Comparison of ENCODE assay signal across 19 cellular contexts in genomic region chr3:141421186-141421585, GRCh38. TPM values are rescaled to one million over a fixed set of nuclear protein-coding genes. Genes with fewer than 3 reads are reported as not detected.
A peak's percentile ranks its signal among the peaks of the same experiment; 100 is the strongest.
DNase-seq lines count a peak whose midpoint lies in the region; TF ChIP-seq lines count a peak whose summit lies in the region.
"Had no signal": no experiment of that assay in that cellular context is flagged by ENCODE, and none has a peak within 500 bp of the region (broad histone marks: within the 10 kb centered on the region; RNA-seq: fewer than 3 reads in every experiment).

No MANE protein-coding gene starts in this region.

- intact Hi-C loops in esophagus muscularis mucosa (cut with DNase I), result no loop called here
- intact Hi-C loops in stomach (cut with DNase I; ENCODE audit: low total_unique reads), result no loop called here

- TF ChIP-seq CTCF in HFFc6 (IDR thresholded peaks at IDR 0.05), result no peak
- TF ChIP-seq CTCF in esophagus muscularis mucosa (IDR thresholded peaks at IDR 0.05), result no peak
- TF ChIP-seq CTCF in stomach (IDR thresholded peaks at IDR 0.05), result no peak

- H3K9me3 ChIP-seq in SJSA1 (replicated peaks), result no peaks in the 10 kb centered on the region
- no peaks in the 10 kb centered on the region for H3K9me3 ChIP-seq in esophagus muscularis mucosa
- H3K9me3 ChIP-seq in stomach, result no peaks in the 10 kb centered on the region
- H3K9me3 ChIP-seq: BE2C, prostate gland, spleen had no signal

- H3K36me3 Mint-ChIP-seq in HFFc6 (ENCODE audit: low read depth), result peaks cover 62% of the 10 kb centered on the region

- H3K4me1 ChIP-seq in SJSA1 (replicated peaks), result peaks cover 15% of the 10 kb centered on the region
- H3K4me1 ChIP-seq in esophagus muscularis mucosa, result peaks cover 75 to 93% (median 84%) of the 10 kb centered on the region in 4 donors
- peaks cover 14 to 78% (median 44%) of the 10 kb centered on the region in 4 donors for H3K4me1 ChIP-seq in stomach
- H3K4me1 ChIP-seq: BE2C had no signal

- H3K4me1 Mint-ChIP-seq in HFFc6 (ENCODE audit: low read depth), result peaks cover 91% of the 10 kb centered on the region

- H3K27ac ChIP-seq in SJSA1, result peak overlapping the region; percentile 42
- peak overlapping the region; percentile 30 to 86 (median 58) for H3K27ac ChIP-seq in esophagus muscularis mucosa (replicated peaks in 1 of 4)
- H3K27ac ChIP-seq in stomach, result peak overlapping the region in 3 of 5 donors; percentile 29 to 88 (median 38)

- DNase-seq in HFFc6 (no peak), SJSA1 (ENCODE audit: low read depth in 1 of 2, low spot score in 2 of 2) (no peak), esophagus muscularis mucosa (ENCODE audit: extremely low spot score) (no peak), stomach (no peak), epidermal melanocyte (ENCODE audit: insufficient read length, low spot score) (no peak), NCI-H1105 treated with DMSO at 0.1 percent for 48 hours (lab: John Stamatoyannopoulos, UW) (no peak)
- DNase-seq in stimulated activated CD4-positive, alpha-beta T cell treated with anti-CD3 and anti-CD28 coated beads, Interleukin-2, amount 100 ng/mL, for 24 hours, result no peak
- DNase-seq: activated CD4-positive, alpha-beta T cell treated with anti-CD3 and anti-CD28 coated beads for 48 hours; BE2C; cerebellar nuclear complex; effector memory CD4-positive, alpha-beta T cell; midbrain; MV-4-11; NCI-H2029 treated with DMSO at 0.1 percent for 48 hours; NCI-H446 treated with DMSO at 0.1 percent for 48 hours; spleen; T-cell had no signal

- H3K4me3 ChIP-seq in SJSA1 (no peak overlapping the region), esophagus muscularis mucosa (no peak overlapping the region), stomach (no peak overlapping the region)
- H3K4me3 ChIP-seq: prostate gland, spleen had no signal

- no peaks in the 10 kb centered on the region for H3K9me3 Mint-ChIP-seq in HFFc6
- H3K9me3 Mint-ChIP-seq: neural crest cell, T-cell had no signal

- no peaks in the 10 kb centered on the region for H3K27me3 Mint-ChIP-seq in HFFc6 (ENCODE audit: insufficient read depth)
- H3K27me3 Mint-ChIP-seq: T-cell had no signal

- TF ChIP-seq EP300 in esophagus muscularis mucosa (IDR thresholded peaks at IDR 0.05) (no peak), stomach (IDR thresholded peaks at IDR 0.05) (no peak)

- H3K27me3 ChIP-seq in SJSA1 (replicated peaks), result no peaks in the 10 kb centered on the region
- H3K27me3 ChIP-seq in esophagus muscularis mucosa, result no peaks in the 10 kb centered on the region
- no peaks in the 10 kb centered on the region for H3K27me3 ChIP-seq in stomach
- H3K27me3 ChIP-seq: BE2C had no signal

- peaks cover 56% of the 10 kb centered on the region for H3K36me3 ChIP-seq in SJSA1
- peaks cover 0 to 40% (median 13%) of the 10 kb centered on the region in 4 donors for H3K36me3 ChIP-seq in esophagus muscularis mucosa
- H3K36me3 ChIP-seq in stomach, result peaks cover 0 to 31% (median 21%) of the 10 kb centered on the region in 4 donors
- H3K36me3 ChIP-seq: prostate gland had no signal

- H3K27ac Mint-ChIP-seq in HFFc6, result peak overlapping the region; percentile 93
- H3K27ac Mint-ChIP-seq: T-cell had no signal

- peak overlapping the region; percentile 57 for H3K4me3 Mint-ChIP-seq in HFFc6
- H3K4me3 Mint-ChIP-seq: neural crest cell, T-cell had no signal

- TF ChIP-seq POLR2A in esophagus muscularis mucosa (IDR thresholded peaks at IDR 0.05; ENCODE audit: low read depth) (no peak), stomach (IDR thresholded peaks at IDR 0.05) (no peak)

- 94% methylated on average over 2 of the region's 2 CpGs for WGBS in esophagus muscularis mucosa
- WGBS in stomach, 5 donors, result 93 to 100% (median 97%) methylated on average over 2 of the region's 2 CpGs

RNA-seq across cellular contexts. Expression of gene ZBTB38, which starts 52.9 kb away (rescaled TPM):
- total RNA-seq in HFFc6 (2021; fragmentation: NEBNext Ultra II Directional; extraction: Animal tissue kit (Norgen Biotek cat#: 25700)), result 100 to 1,000 TPM; 146 to 172 (median 158) TPM
- 52.1 and 75.7 TPM in 2 replicates for total RNA-seq in SJSA1 (2014; rRNA removed; shearing (Covaris generic))
- total RNA-seq in esophagus muscularis mucosa (100 to 1,000 TPM; 163 to 250 (median 203) TPM), stomach (100 to 1,000 TPM in 1 of 5 donors, 10 to 100 TPM in 4; 26.9 to 253 (median 64.3) TPM)
- polyA plus RNA-seq in stomach, result 10 to 100 TPM in 1 of 3 donors, 1 to 10 TPM in 2; 5.3 to 10.7 (median 9.5) TPM
